ENCODE assay signal across 15 cellular contexts in genomic region chr6:140317957-140318356, GRCh38.
DNase-seq lines count a peak whose midpoint lies in the region; ATAC-seq and TF ChIP-seq lines count a peak whose summit lies in the region.
"Had no signal": no experiment of that assay in that cellular context is flagged by ENCODE, and none has a peak within 500 bp of the region (broad histone marks: within the 10 kb centered on the region; RNA-seq: fewer than 3 reads in every experiment).

No MANE protein-coding gene starts in this region.

- dilution Hi-C loops in IMR-90 (cut with HindIII; ENCODE audit: low sequenced_read_pairs, unreplicated experiment), result no loop called here

- peak overlapping the region; percentile 69; the same call in 1 of the 2 replicates for H2BK120ac ChIP-seq in IMR-90 (ENCODE audit: low read depth, low read length)

- no peaks in the 10 kb centered on the region for H3K79me2 ChIP-seq in PC-3 (ENCODE audit: low read length)
- no peaks in the 10 kb centered on the region for H3K79me2 ChIP-seq in MM.1S (ENCODE audit: low read length)

- H3K14ac ChIP-seq in IMR-90 (replicated peaks; ENCODE audit: low read depth, low read length), result no peak overlapping the region; the same call in 1 of the 2 replicates

- no peak for TF ChIP-seq RAD21 in IMR-90 (IDR thresholded peaks at IDR 0.05; ENCODE audit: low read length)

- POLR2A ChIA-PET in IMR-90 (lab: Charles Lee; ENCODE audit: unreplicated experiment), result no interaction called here
- POLR2A ChIA-PET in PC-3 (lab: Charles Lee; ENCODE audit: unreplicated experiment), result no interaction called here

- H4K91ac ChIP-seq in IMR-90 (ENCODE audit: insufficient read depth, low read depth, low read length), result peak overlapping the region; percentile 54; the same call in 1 of the 2 replicates

- no CpG with 5 or more reads among the region's 2 CpGs for WGBS in IMR-90 (ENCODE audit: extremely low coverage in 2 of 2, insufficient read length in 1 of 2), 2 experiments

- H3K4me3 Mint-ChIP-seq in osteocyte (ENCODE audit: unreplicated experiment), result no peak overlapping the region
- H3K4me3 Mint-ChIP-seq: CD14-positive monocyte; CD8-positive, alpha-beta T cell had no signal

- DNase-seq in IMR-90 (no peak), PC-3 (no peak), right atrium auricular region (ENCODE audit: low spot score) (no peak), osteocyte (ENCODE audit: extremely low spot score, unreplicated experiment) (no peak), left lung (no peak), OCI-M1 (lab: John Stamatoyannopoulos, UW) (no peak), MM.1S (no peak)
- DNase-seq: CD8-positive, alpha-beta T cell; COR-L47; DMS153; DND-41; GDM1 had no signal

- no peak for TF ChIP-seq POLR2A in IMR-90 (IDR thresholded peaks at IDR 0.05; ENCODE audit: low read depth, low read length)

- peaks cover 34% of the 10 kb centered on the region for H3K4me1 Mint-ChIP-seq in osteocyte (ENCODE audit: unreplicated experiment)

- H2BK15ac ChIP-seq in IMR-90 (ENCODE audit: low read depth, low read length), result no peak overlapping the region

- H3K27ac Mint-ChIP-seq in osteocyte (ENCODE audit: unreplicated experiment), result peak overlapping the region; percentile 72
- H3K27ac Mint-ChIP-seq: CD14-positive monocyte; CD8-positive, alpha-beta T cell had no signal

- H3K27me3 ChIP-seq in IMR-90 (ENCODE audit: control insufficient read depth, insufficient read depth, low read length) (no peaks in the 10 kb centered on the region), PC-3 (ENCODE audit: low read length) (no peaks in the 10 kb centered on the region), right atrium auricular region (no peaks in the 10 kb centered on the region), left lung (no peaks in the 10 kb centered on the region), MM.1S (replicated peaks; ENCODE audit: insufficient read depth, low read length) (no peaks in the 10 kb centered on the region)

- H4K8ac ChIP-seq in IMR-90 (ENCODE audit: low read depth in 2 of 2, low read length in 2 of 2), result 0 out of 4 replicates have a peak overlapping the region, but pooled peaks of 1 of the 2 experiments have one; percentile 24

- no peak overlapping the region; the same call in 1 of the 2 replicates for H4K5ac ChIP-seq in IMR-90 (ENCODE audit: low read depth, low read length)

- H3K79me1 ChIP-seq in IMR-90 (ENCODE audit: low read depth in 1 of 2, low read length in 2 of 2), result no peaks in the 10 kb centered on the region

- in situ Hi-C loops in IMR-90 (cut with MboI; ENCODE audit: low sequenced_read_pairs), result no loop called here

- intact Hi-C loops in IMR-90 (cut with micrococcal nuclease) (no loop called here), PC-3 (cut with micrococcal nuclease) (no loop called here), left lung (cut with DNase I) (no loop called here)

- H3K4me3 ChIP-seq in IMR-90 (ENCODE audit: insufficient read depth, low read depth, low read length) (no peak overlapping the region), PC-3 (ENCODE audit: low read length) (no peak overlapping the region), right atrium auricular region (no peak overlapping the region), left lung (no peak overlapping the region), MM.1S (ENCODE audit: low read length) (no peak overlapping the region)
- H3K4me3 ChIP-seq: A549, HAP-1 had no signal

- peaks cover 2% of the 10 kb centered on the region; the same call in 1 of the 2 replicates for H3K9me3 ChIP-seq in IMR-90 (ENCODE audit: control insufficient read depth, insufficient read depth, low read length)
- H3K9me3 ChIP-seq in PC-3 (ENCODE audit: low read length), result no peaks in the 10 kb centered on the region
- H3K9me3 ChIP-seq in right atrium auricular region, result no peaks in the 10 kb centered on the region
- no peaks in the 10 kb centered on the region for H3K9me3 ChIP-seq in left lung
- no peaks in the 10 kb centered on the region for H3K9me3 ChIP-seq in MM.1S (replicated peaks; ENCODE audit: insufficient read depth, low read length)
- H3K9me3 ChIP-seq: A549, HAP-1 had no signal

- peaks cover 5% of the 10 kb centered on the region for H3K9me3 Mint-ChIP-seq in osteocyte (ENCODE audit: unreplicated experiment)
- H3K9me3 Mint-ChIP-seq: CD8-positive, alpha-beta T cell had no signal

- H3K4ac ChIP-seq in IMR-90 (ENCODE audit: low read depth, low read length), result peak overlapping the region; percentile 38; the same call in 1 of the 2 replicates

- no peak overlapping the region for H2AK9ac ChIP-seq in IMR-90 (replicated peaks; ENCODE audit: low read depth, low read length, poor library complexity)

- H3K9me1 ChIP-seq in IMR-90 (ENCODE audit: insufficient read depth, low read length), result 0 out of 2 replicates have a peak, but pooled peaks cover 2% of the 10 kb centered on the region

- H2AFZ ChIP-seq in IMR-90 (replicated peaks; ENCODE audit: low read length, poor library complexity) (no peak overlapping the region), PC-3 (ENCODE audit: low read length) (0 out of 2 replicates have a peak overlapping the region, but pooled peaks have one; percentile 73), MM.1S (ENCODE audit: low read length) (no peak overlapping the region)

- no peak overlapping the region for H3K4me2 ChIP-seq in IMR-90 (ENCODE audit: low read depth, low read length)
- H3K4me2 ChIP-seq in PC-3 (ENCODE audit: low read length), result no peak overlapping the region
- H3K4me2 ChIP-seq in MM.1S (ENCODE audit: low read depth, low read length), result no peak overlapping the region

- ATAC-seq in IMR-90 (ENCODE audit: low read depth), result no peak
- no peak for ATAC-seq in PC-3
- no peak for ATAC-seq in left lung
- ATAC-seq: A549; CD8-positive, alpha-beta T cell had no signal

- BruUV-seq in IMR-90 (replicated peaks; lab: Mats Ljungman, UMichigan), result no TSS peak
- BruUV-seq in PC-3 (replicated peaks; lab: Mats Ljungman, UMichigan), result no TSS peak

- H4K20me1 ChIP-seq in IMR-90 (ENCODE audit: insufficient read depth, low read length) (no peaks in the 10 kb centered on the region), PC-3 (ENCODE audit: low read length) (no peaks in the 10 kb centered on the region), MM.1S (ENCODE audit: insufficient read depth, low read length) (no peaks in the 10 kb centered on the region)

- H3K23ac ChIP-seq in IMR-90 (ENCODE audit: low read depth, low read length), result peak overlapping the region; percentile 43; the same call in 1 of the 2 replicates

- CTCF ChIA-PET in IMR-90 (lab: Yijun Ruan, JAX) (no interaction called here), PC-3 (lab: Charles Lee) (no interaction called here)

- TF ChIP-seq CTCF in IMR-90 (conservative IDR thresholded peaks at IDR 0.05; ENCODE audit: low read depth, low read length) (no peak), PC-3 (conservative IDR thresholded peaks at IDR 0.05; ENCODE audit: low read depth, low read length) (no peak), right atrium auricular region (IDR thresholded peaks at IDR 0.05) (no peak), osteocyte (IDR thresholded peaks at IDR 0.05) (no peak), left lung (IDR thresholded peaks at IDR 0.05) (no peak), MM.1S (IDR thresholded peaks at IDR 0.05; ENCODE audit: low read length) (no peak)

- H3K36me3 ChIP-seq in IMR-90 (ENCODE audit: control insufficient read depth, insufficient read depth, low read length) (no peaks in the 10 kb centered on the region), PC-3 (ENCODE audit: low read depth, low read length) (no peaks in the 10 kb centered on the region), right atrium auricular region (no peaks in the 10 kb centered on the region), left lung (no peaks in the 10 kb centered on the region), MM.1S (replicated peaks; ENCODE audit: insufficient read depth, low read length) (no peaks in the 10 kb centered on the region)
- H3K36me3 ChIP-seq: HAP-1 had no signal

- no peak overlapping the region for H2AK5ac ChIP-seq in IMR-90 (ENCODE audit: low read depth, low read length)

- no peak overlapping the region for H2BK5ac ChIP-seq in IMR-90 (ENCODE audit: low read depth, low read length, poor library complexity, severe bottlenecking)

- peak overlapping the region; percentile 83; the same call in 1 of the 2 replicates for H2BK20ac ChIP-seq in IMR-90 (ENCODE audit: low read depth, low read length)

- H3K9ac ChIP-seq in IMR-90 (ENCODE audit: low read depth, low read length), result no peak overlapping the region
- H3K9ac ChIP-seq in PC-3 (ENCODE audit: low read length), result no peak overlapping the region
- H3K9ac ChIP-seq in MM.1S (ENCODE audit: low read length), result no peak overlapping the region

- H3K9me2 ChIP-seq in PC-3 (replicated peaks; ENCODE audit: low read length), result no peaks in the 10 kb centered on the region
- H3K9me2 ChIP-seq in MM.1S (replicated peaks; ENCODE audit: insufficient read depth, low read length), result no peaks in the 10 kb centered on the region

- no peak overlapping the region for H3K27ac ChIP-seq in IMR-90 (ENCODE audit: insufficient read depth, low read length)
- H3K27ac ChIP-seq in PC-3 (ENCODE audit: low read length), result no peak overlapping the region
- peak overlapping the region; percentile 28 to 76 for H3K27ac ChIP-seq in right atrium auricular region
- H3K27ac ChIP-seq in left lung, result no peak overlapping the region
- no peak overlapping the region for H3K27ac ChIP-seq in MM.1S (ENCODE audit: low read length)

- no peaks in the 10 kb centered on the region for H3K27me3 Mint-ChIP-seq in osteocyte (ENCODE audit: unreplicated experiment)

- no peaks in the 10 kb centered on the region for H3F3A ChIP-seq in PC-3 (ENCODE audit: low read length, unreplicated experiment)
- H3F3A ChIP-seq in MM.1S (ENCODE audit: insufficient read depth, low read length), result no peaks in the 10 kb centered on the region

- H3K18ac ChIP-seq in IMR-90 (ENCODE audit: low read depth, low read length), result no peak overlapping the region

- no peak overlapping the region for H3K56ac ChIP-seq in IMR-90 (ENCODE audit: extremely low read depth, insufficient read depth, low read length)

- H3K4me1 ChIP-seq in IMR-90 (ENCODE audit: control insufficient read depth, insufficient read depth, low read length) (peaks cover 7% of the 10 kb centered on the region), PC-3 (ENCODE audit: insufficient read depth, low read length) (0 out of 2 replicates have a peak, but pooled peaks cover 3% of the 10 kb centered on the region), right atrium auricular region (peaks cover 0 to 44% of the 10 kb centered on the region in 2 donors), left lung (peaks cover 7 to 20% of the 10 kb centered on the region in 2 donors), MM.1S (ENCODE audit: low read length) (no peaks in the 10 kb centered on the region)

- peaks cover 1% of the 10 kb centered on the region for H3K36me3 Mint-ChIP-seq in osteocyte (ENCODE audit: unreplicated experiment)
- H3K36me3 Mint-ChIP-seq: CD14-positive monocyte; CD8-positive, alpha-beta T cell had no signal

TF ChIP-seq in IMR-90, 13 proteins besides CTCF, POLR2A, EP300 and RAD21 (continues in another document):
- no peak for TF ChIP-seq CEBPB (IDR thresholded peaks at IDR 0.05; ENCODE audit: low read depth, low read length)

Comparison
In these comparisons a context has a peak if more than half of its experiments do, and no peak if none do; other contexts are left out.
1. H3K27ac ChIP-seq: peak in right atrium auricular region (2 of 2); none in IMR-90 (single experiment), PC-3 (single experiment), left lung (0 of 2) and MM.1S (single experiment).